11 cellular contexts compared by ENCODE assay signal in the genomic region with DNA sequence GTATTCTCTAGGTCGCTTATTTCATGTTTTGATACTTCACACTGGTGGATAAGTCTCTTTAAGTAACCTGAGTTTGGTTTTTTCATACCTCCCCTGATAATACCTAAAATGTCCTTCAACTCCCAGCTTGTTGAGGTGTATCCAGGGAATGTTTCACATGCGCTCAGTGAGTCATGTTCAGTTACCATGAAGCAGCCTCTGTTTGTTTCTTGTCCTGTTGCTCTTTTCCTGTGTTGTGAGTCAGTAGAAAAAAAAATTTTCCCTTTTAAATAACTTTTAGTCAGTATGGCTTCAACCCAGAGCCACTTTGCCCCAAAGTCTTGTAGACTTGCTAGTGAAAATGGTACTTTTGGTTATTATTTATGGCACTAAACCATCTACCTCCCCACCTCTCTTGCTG.
A peak's percentile ranks its signal among the peaks of the same experiment; 100 is the strongest.
DNase-seq lines count a peak whose midpoint lies in the region; ATAC-seq and TF ChIP-seq lines count a peak whose summit lies in the region.
"Had no signal": no experiment of that assay in that cellular context is flagged by ENCODE, and none has a peak within 500 bp of the region (broad histone marks: within the 10 kb centered on the region; RNA-seq: fewer than 3 reads in every experiment).

No MANE protein-coding gene starts in this region.

- H3K36me3 ChIP-seq in lower lobe of right lung = no peaks in the 10 kb centered on the region
- H3K36me3 ChIP-seq: neural progenitor cell had no signal

- DNase-seq in AG08396 (ENCODE audit: low spot score) = peak; percentile 63
- DNase-seq in M059J (ENCODE audit: low read depth) = peak; percentile 99
- no peak for DNase-seq in chondrocyte (ENCODE audit: low spot score)
- no peak for DNase-seq in lower lobe of right lung
- DNase-seq in activated gamma-delta T cell treated with Interleukin-2 at 50 U/mL for 16 hours = no peak
- no peak for DNase-seq in stimulated activated CD4-positive, alpha-beta T cell treated with anti-CD3 and anti-CD28 coated beads, Interleukin-12 subunit alpha, Interleukin-12 subunit beta, amount 100 ng/mL, for 4 hours
- DNase-seq in NCI-H345 (lab: John Stamatoyannopoulos, UW) = no peak
- DNase-seq: NCI-H187 treated with DMSO at 0.1 percent for 48 hours, OCI-M1 had no signal

- H3K4me3 Mint-ChIP-seq in chondrocyte (ENCODE audit: unreplicated experiment) = no peak overlapping the region
- H3K4me3 Mint-ChIP-seq: neural progenitor cell had no signal

- no peaks in the 10 kb centered on the region for H3K27me3 Mint-ChIP-seq in chondrocyte (ENCODE audit: low read depth)

- no peak overlapping the region for H3K27ac ChIP-seq in lower lobe of right lung
- H3K27ac ChIP-seq: neural progenitor cell had no signal

- H3K4me1 ChIP-seq in lower lobe of right lung = no peaks in the 10 kb centered on the region
- H3K4me1 ChIP-seq: neural progenitor cell had no signal

- TF ChIP-seq CTCF in chondrocyte (IDR thresholded peaks at IDR 0.05) (no peak), lower lobe of right lung (IDR thresholded peaks at IDR 0.05) (no peak)

- ATAC-seq in lower lobe of right lung = peak; percentile 39 to 44
- no peak for ATAC-seq in GM18907 (IDR thresholded peaks at IDR 0.05; ENCODE audit: unreplicated experiment)

- peaks cover 10% of the 10 kb centered on the region for H3K4me1 Mint-ChIP-seq in chondrocyte (ENCODE audit: low read depth)
- H3K4me1 Mint-ChIP-seq: neural progenitor cell had no signal

- H3K27ac Mint-ChIP-seq in chondrocyte (ENCODE audit: unreplicated experiment) = peak overlapping the region; percentile 29
- H3K27ac Mint-ChIP-seq: neural progenitor cell had no signal

- intact Hi-C loops in lower lobe of right lung (cut with DNase I) = no loop called here

- H3K9me3 ChIP-seq in lower lobe of right lung = no peaks in the 10 kb centered on the region

- H3K4me3 ChIP-seq in lower lobe of right lung = no peak overlapping the region
- H3K4me3 ChIP-seq: neural progenitor cell had no signal

- peaks cover 5% of the 10 kb centered on the region for H3K36me3 Mint-ChIP-seq in chondrocyte (ENCODE audit: low read depth)
- H3K36me3 Mint-ChIP-seq: neural progenitor cell had no signal

- no peaks in the 10 kb centered on the region for H3K27me3 ChIP-seq in lower lobe of right lung (ENCODE audit: low read depth)
- H3K27me3 ChIP-seq: neural progenitor cell had no signal

- peaks cover 7% of the 10 kb centered on the region for H3K9me3 Mint-ChIP-seq in chondrocyte (ENCODE audit: low read depth)

Comparison
In these comparisons a context has a peak if more than half of its experiments do, and no peak if none do; other contexts are left out.
1. DNase-seq: peak in AG08396 (single experiment) and M059J (single experiment); none in chondrocyte (single experiment), lower lobe of right lung (single experiment), activated gamma-delta T cell treated with Interleukin-2 at 50 U/mL for 16 hours (single experiment), stimulated activated CD4-positive, alpha-beta T cell treated with anti-CD3 and anti-CD28 coated beads, Interleukin-12 subunit alpha, Interleukin-12 subunit beta, amount 100 ng/mL, for 4 hours (single experiment) and NCI-H345 (single experiment).